ENCODE assay signal across 32 cellular contexts in genomic region chr10:111762114-111762513, GRCh38.
DNase-seq lines count a peak whose midpoint lies in the region; ATAC-seq, FAIRE-seq and TF ChIP-seq lines count a peak whose summit lies in the region.
"Had no signal": no experiment of that assay in that cellular context is flagged by ENCODE, and none has a peak within 500 bp of the region (broad histone marks: within the 10 kb centered on the region; RNA-seq: fewer than 3 reads in every experiment).

No MANE protein-coding gene starts in this region.

- peaks cover 4% of the 10 kb centered on the region for H3K27me3 Mint-ChIP-seq in GM23338 (ENCODE audit: insufficient read depth, low read depth, poor library complexity)

- no peaks in the 10 kb centered on the region for H4K20me1 ChIP-seq in GM23338 (replicated peaks; ENCODE audit: insufficient read depth)
- no peaks in the 10 kb centered on the region for H4K20me1 ChIP-seq in OCI-LY1 (ENCODE audit: insufficient read depth, low read length)
- H4K20me1 ChIP-seq: BLaER1 had no signal

- no peaks in the 10 kb centered on the region for H3K9me3 ChIP-seq in BE2C
- no peaks in the 10 kb centered on the region for H3K9me3 ChIP-seq in OCI-LY1 (ENCODE audit: low read length)
- H3K9me3 ChIP-seq in Peyer's patch = no peaks in the 10 kb centered on the region
- H3K9me3 ChIP-seq: ascending aorta, BLaER1, stomach, vagina had no signal

- no peak overlapping the region for H3K4me3 Mint-ChIP-seq in GM23338
- H3K4me3 Mint-ChIP-seq: activated B cell treated with CpG ODN at 0.5 μM for 24 hours; activated naive CD8-positive, alpha-beta T cell treated with anti-CD3 and anti-CD28 coated beads, Interleukin-2, amount 10 ng/mL, durations not matched to agents 7 days and 5 days; memory B cell had no signal

- H3K36me3 Mint-ChIP-seq in GM23338 (ENCODE audit: low read depth) = no peaks in the 10 kb centered on the region
- H3K36me3 Mint-ChIP-seq: activated naive CD8-positive, alpha-beta T cell treated with anti-CD3 and anti-CD28 coated beads, Interleukin-2, amount 10 ng/mL, durations not matched to agents 7 days and 5 days; memory B cell had no signal

- H3K36me3 ChIP-seq in BE2C = no peaks in the 10 kb centered on the region
- no peaks in the 10 kb centered on the region for H3K36me3 ChIP-seq in GM23338 (ENCODE audit: insufficient read depth)
- no peaks in the 10 kb centered on the region for H3K36me3 ChIP-seq in OCI-LY1 (ENCODE audit: insufficient read depth, low read length)
- no peaks in the 10 kb centered on the region for H3K36me3 ChIP-seq in Peyer's patch
- H3K36me3 ChIP-seq: ascending aorta, BLaER1, cardiac muscle cell, stomach, vagina had no signal

- DNase-seq in BE2C = no peak
- DNase-seq in GM23338 (ENCODE audit: low spot score) = peak; percentile 30
- DNase-seq in fibroblast of mammary gland (ENCODE audit: low read depth) = peak; percentile 8
- no peak for DNase-seq in midbrain (lab: John Stamatoyannopoulos, UW)
- DNase-seq in GM12891 (ENCODE audit: insufficient read length, low spot score) = no peak
- DNase-seq in Peyer's patch = no peak
- DNase-seq: ACHN; activated B cell treated with CpG ODN at 0.5 μM for 24 hours; activated CD4-positive, alpha-beta T cell treated with anti-CD3 and anti-CD28 coated beads, Interleukin-2, amount 50 U/mL, for 1 hour; activated gamma-delta T cell treated with Interleukin-2 at 50 U/mL for 16 hours; activated naive CD8-positive, alpha-beta T cell treated with anti-CD3 and anti-CD28 coated beads, Interleukin-2, amount 10 ng/mL, durations not matched to agents 7 days and 5 days; activated T-cell treated with anti-CD3 and anti-CD28 coated beads, Interleukin-2, amount 50 U/mL, for 48 hours; DMS153; effector CD4-positive, alpha-beta T cell; NCI-H2029; NCI-H526; stimulated activated CD4-positive, alpha-beta T cell treated with anti-CD3 and anti-CD28 coated beads, Interleukin-2, amount 100 ng/mL, for 48 hours; stomach; T-helper 1 cell had no signal

- no peak overlapping the region for H3K4me3 ChIP-seq in BE2C (ENCODE audit: low read depth, low read length)
- no peak overlapping the region for H3K4me3 ChIP-seq in GM23338
- H3K4me3 ChIP-seq in OCI-LY1 (ENCODE audit: low read depth, low read length, poor library complexity, severe bottlenecking) = no peak overlapping the region
- no peak overlapping the region for H3K4me3 ChIP-seq in fibroblast of mammary gland (ENCODE audit: control insufficient read depth, low read depth, low read length)
- H3K4me3 ChIP-seq in Peyer's patch = no peak overlapping the region
- H3K4me3 ChIP-seq: ascending aorta, BLaER1, cardiac muscle cell, stomach, vagina had no signal

- no peak for FAIRE-seq in GM12891 (lab: Jason Lieb, UNC)
- FAIRE-seq: colon had no signal

- H3K4me1 ChIP-seq in BE2C (no peaks in the 10 kb centered on the region), GM23338 (ENCODE audit: insufficient read depth) (peaks cover 7% of the 10 kb centered on the region), OCI-LY1 (ENCODE audit: insufficient read depth, low read length, severe bottlenecking) (no peaks in the 10 kb centered on the region), Peyer's patch (no peaks in the 10 kb centered on the region)
- H3K4me1 ChIP-seq: ascending aorta, BLaER1, parathyroid adenoma, stomach, vagina had no signal

- ATAC-seq in GM23338 (peak; percentile 34; the same call in 1 of the 3 replicates), HG03565 (IDR thresholded peaks at IDR 0.05; ENCODE audit: unreplicated experiment) (no peak)
- ATAC-seq: left lobe of liver, sciatic nerve had no signal

- H3K27me3 ChIP-seq in BE2C (no peaks in the 10 kb centered on the region), GM23338 (ENCODE audit: insufficient read depth) (no peaks in the 10 kb centered on the region), OCI-LY1 (ENCODE audit: insufficient read depth, low read length) (no peaks in the 10 kb centered on the region), Peyer's patch (no peaks in the 10 kb centered on the region)
- H3K27me3 ChIP-seq: ascending aorta, BLaER1, cardiac muscle cell, stomach, vagina had no signal

- H3K79me2 ChIP-seq in GM23338 (replicated peaks; ENCODE audit: insufficient read depth) = no peaks in the 10 kb centered on the region
- no peaks in the 10 kb centered on the region for H3K79me2 ChIP-seq in OCI-LY1 (ENCODE audit: insufficient read depth, low read length)
- H3K79me2 ChIP-seq: parathyroid adenoma had no signal

- 0 out of 2 replicates have a peak, but pooled peaks cover 11% of the 10 kb centered on the region for H3K9me2 ChIP-seq in GM23338 (ENCODE audit: insufficient read depth)
- H3K9me2 ChIP-seq in OCI-LY1 (ENCODE audit: low read depth, low read length) = no peaks in the 10 kb centered on the region

- H3K27ac Mint-ChIP-seq in GM23338 = no peak overlapping the region
- H3K27ac Mint-ChIP-seq: activated B cell treated with CpG ODN at 0.5 μM for 24 hours; activated naive CD8-positive, alpha-beta T cell treated with anti-CD3 and anti-CD28 coated beads, Interleukin-2, amount 10 ng/mL, durations not matched to agents 7 days and 5 days; memory B cell had no signal

- H2AFZ ChIP-seq in GM23338 = no peak overlapping the region
- H2AFZ ChIP-seq in OCI-LY1 (ENCODE audit: low read length) = no peak overlapping the region
- H2AFZ ChIP-seq: parathyroid adenoma had no signal

- H3F3A ChIP-seq in GM23338 (replicated peaks; ENCODE audit: low read depth) (no peaks in the 10 kb centered on the region), OCI-LY1 (ENCODE audit: insufficient read depth, low read length) (no peaks in the 10 kb centered on the region)

- no peaks in the 10 kb centered on the region for H3K9me3 Mint-ChIP-seq in GM23338
- H3K9me3 Mint-ChIP-seq: activated B cell treated with CpG ODN at 0.5 μM for 24 hours; activated naive CD8-positive, alpha-beta T cell treated with anti-CD3 and anti-CD28 coated beads, Interleukin-2, amount 10 ng/mL, durations not matched to agents 7 days and 5 days; memory B cell had no signal

- TF ChIP-seq CTCF in BE2C (IDR thresholded peaks at IDR 0.05; ENCODE audit: low read depth, low read length) (peak; percentile 25), GM23338 (conservative IDR thresholded peaks at IDR 0.05; ENCODE audit: low read depth in 2 of 2) (peak; percentile 44 to 53; a peak in 3 of 4 replicates), OCI-LY1 (IDR thresholded peaks at IDR 0.05; ENCODE audit: low read length) (peak; percentile 12; the same call in 1 of the 2 replicates), fibroblast of mammary gland (conservative IDR thresholded peaks at IDR 0.05; ENCODE audit: control insufficient read depth, insufficient read depth, low read depth, low read length) (no peak), Peyer's patch (IDR thresholded peaks at IDR 0.05) (no peak)

- no peak overlapping the region for H3K9ac ChIP-seq in OCI-LY1 (ENCODE audit: low read length)
- H3K9ac ChIP-seq: BLaER1, parathyroid adenoma had no signal

- no peak overlapping the region for H3K27ac ChIP-seq in GM23338 (ENCODE audit: low read depth)
- H3K27ac ChIP-seq in OCI-LY1 (ENCODE audit: low read depth, low read length, poor library complexity, severe bottlenecking) = no peak overlapping the region
- H3K27ac ChIP-seq in Peyer's patch = no peak overlapping the region
- H3K27ac ChIP-seq: ascending aorta, BLaER1, cardiac muscle cell, epithelial cell of prostate, parathyroid adenoma, RWPE1, stomach, vagina had no signal

- peaks cover 11% of the 10 kb centered on the region for H3K4me1 Mint-ChIP-seq in GM23338
- H3K4me1 Mint-ChIP-seq: activated B cell treated with CpG ODN at 0.5 μM for 24 hours; activated naive CD8-positive, alpha-beta T cell treated with anti-CD3 and anti-CD28 coated beads, Interleukin-2, amount 10 ng/mL, durations not matched to agents 7 days and 5 days; memory B cell had no signal

- no peak overlapping the region for H3K4me2 ChIP-seq in GM23338
- H3K4me2 ChIP-seq in OCI-LY1 (ENCODE audit: low read length) = no peak overlapping the region
- H3K4me2 ChIP-seq: BLaER1 had no signal

- TF ChIP-seq POLR2A in GM12891 (IDR thresholded peaks at IDR 0.05; ENCODE audit: low read depth, low read length) = no peak
- no peak for TF ChIP-seq POLR2A in Peyer's patch (IDR thresholded peaks at IDR 0.05)

TF ChIP-seq in GM23338, 12 proteins besides CTCF, POLR2A, EP300 and RAD21 (continues in another document):
- TF ChIP-seq ZNF114 (CRISPR knock-in tag; IDR thresholded peaks at IDR 0.05) (no peak), ETS1 (IDR thresholded peaks at IDR 0.05) (no peak), CREB1 (CRISPR knock-in tag; IDR thresholded peaks at IDR 0.05; ENCODE audit: low read depth) (no peak), NANOG (IDR thresholded peaks at IDR 0.05; ENCODE audit: borderline replicate concordance) (no peak), ZNF331 (CRISPR knock-in tag; IDR thresholded peaks at IDR 0.05; ENCODE audit: low read depth) (no peak), STAT1 (IDR thresholded peaks at IDR 0.05; ENCODE audit: unreplicated experiment) (no peak), EZH2 (IDR thresholded peaks at IDR 0.05; ENCODE audit: low read depth, unreplicated experiment) (no peak)

TF ChIP-seq in GM12891, 5 proteins besides CTCF, POLR2A, EP300 and RAD21:
- TF ChIP-seq PAX5 (IDR thresholded peaks at IDR 0.05; ENCODE audit: insufficient read depth, low read length, severe bottlenecking) (no peak), POU2F2 (IDR thresholded peaks at IDR 0.05; ENCODE audit: low read depth, low read length) (no peak), TAF1 (IDR thresholded peaks at IDR 0.05; ENCODE audit: low read depth, low read length) (no peak), POLR2AphosphoS5 (IDR thresholded peaks at IDR 0.05; ENCODE audit: low read depth, low read length) (no peak), SPI1 (IDR thresholded peaks at IDR 0.05; ENCODE audit: low read depth, low read length) (no peak)

Comparison
In these comparisons a context has a peak if more than half of its experiments do, and no peak if none do; other contexts are left out.
1. DNase-seq: peak in GM23338 (single experiment) and fibroblast of mammary gland (single experiment); none in BE2C (single experiment), midbrain (single experiment), GM12891 (single experiment) and Peyer's patch (0 of 3).
2. CTCF ChIP-seq: peak in BE2C (single experiment), GM23338 (2 of 2) and OCI-LY1 (single experiment); none in fibroblast of mammary gland (single experiment) and Peyer's patch (0 of 6).